Comparison of ENCODE assay signal across 17 cellular contexts in genomic region chr11:5700422-5701064, GRCh38. TPM values are rescaled to one million over a fixed set of nuclear protein-coding genes. Genes with fewer than 3 reads are reported as not detected.
DNase-seq lines count a peak whose midpoint lies in the region; ATAC-seq and FAIRE-seq lines count a peak whose summit lies in the region.
"Had no signal": no experiment of that assay in that cellular context is flagged by ENCODE, and none has a peak within 500 bp of the region (broad histone marks: within the 10 kb centered on the region; RNA-seq: fewer than 3 reads in every experiment).

No MANE protein-coding gene starts in this region.

- H3K4me3 ChIP-seq in mononuclear cell (ENCODE audit: low read length) = peak overlapping the region; percentile 12

- H3K27me3 ChIP-seq in mononuclear cell (ENCODE audit: insufficient read depth, low read length) = no peaks in the 10 kb centered on the region

- peak; percentile 40 for DNase-seq in CD1c-positive myeloid dendritic cell (ENCODE audit: extremely low spot score)
- no peak for DNase-seq in GM18507 (ENCODE audit: extremely low spot score, insufficient read length, low read depth)
- peak; percentile 53 for DNase-seq in SIG-M5 treated with dmso at 0.1 percent for 504 hours (lab: John Stamatoyannopoulos, UW; ENCODE audit: unreplicated experiment)
- DNase-seq in NCI-H446 treated with DMSO at 0.1 percent for 48 hours (lab: John Stamatoyannopoulos, UW) = no peak
- no peak for DNase-seq in D341Med (ENCODE audit: low spot score)
- DNase-seq: activated effector memory CD4-positive, alpha-beta T cell treated with Interleukin-2 at 50 U/mL for 16 hours; aorta; cerebellar nuclear complex; NCI-H146; stimulated activated CD4-positive, alpha-beta T cell treated with anti-CD3 and anti-CD28 coated beads, Interleukin-1b, Interleukin-23, amount 100 ng/mL, for 48 hours had no signal

- H3K4me1 ChIP-seq in mononuclear cell (ENCODE audit: insufficient read depth, low read length) = peaks cover 17% of the 10 kb centered on the region

- no peak for ATAC-seq in GM19328 (IDR thresholded peaks at IDR 0.05; ENCODE audit: unreplicated experiment)
- ATAC-seq: WTC11 had no signal

- no peaks in the 10 kb centered on the region for H3K9me3 ChIP-seq in mononuclear cell (ENCODE audit: low read depth, low read length)

- peak; percentile 21 for FAIRE-seq in GM18507 (lab: Jason Lieb, UNC)

RNA-seq across cellular contexts. Expression of gene TRIM22, which starts 11.0 kb away (rescaled TPM):
- total RNA-seq in mononuclear cell = 252 TPM

RNA-seq across cellular contexts. Expression of gene TRIM5, which starts 15.7 kb away (rescaled TPM):
- 6.5 TPM for total RNA-seq in mononuclear cell

RNA-seq across cellular contexts. Expression of gene OR56B1, which starts 35.7 kb away (rescaled TPM):
- 0.42 TPM for total RNA-seq in mononuclear cell
- total RNA-seq: fibroblast of lung, HT1080, RPMI7951 had no signal

RNA-seq across cellular contexts. Expression of gene OR52N4, which starts 53.5 kb away (rescaled TPM):
- total RNA-seq in mononuclear cell = 1.0 TPM
- total RNA-seq: HT1080, lower leg skin, RPMI7951 had no signal

Comparison
In these comparisons a context has a peak if more than half of its experiments do, and no peak if none do; other contexts are left out.
1. DNase-seq: peak in CD1c-positive myeloid dendritic cell (single experiment) and SIG-M5 treated with dmso at 0.1 percent for 504 hours (single experiment); none in GM18507 (single experiment), NCI-H446 treated with DMSO at 0.1 percent for 48 hours (single experiment) and D341Med (single experiment).